ENCODE assay signal across 19 cellular contexts in genomic region chr6:75220365-75220764, GRCh38. TPM values are rescaled to one million over a fixed set of nuclear protein-coding genes. Genes with fewer than 3 reads are reported as not detected.
DNase-seq lines count a peak whose midpoint lies in the region; ATAC-seq, FAIRE-seq and TF ChIP-seq lines count a peak whose summit lies in the region.
"Had no signal": no experiment of that assay in that cellular context is flagged by ENCODE, and none has a peak within 500 bp of the region (broad histone marks: within the 10 kb centered on the region; RNA-seq: fewer than 3 reads in every experiment).

No MANE protein-coding gene starts in this region.

- H3K9ac ChIP-seq in GM23248 = no peak overlapping the region

- H3K27ac Mint-ChIP-seq in nephron progenitor cell (no peak overlapping the region), progenitor cell of endocrine pancreas (no peak overlapping the region)

- peak; percentile 14 for FAIRE-seq in colon (lab: Jason Lieb, UNC)
- FAIRE-seq in pancreas (lab: Jason Lieb, UNC) = no peak
- FAIRE-seq: A549, GM12878, GM18507, HTR-8/SVneo, K562 had no signal

- H3K9me2 ChIP-seq in GM23248 (ENCODE audit: insufficient read depth) = no peaks in the 10 kb centered on the region

- peaks cover 12% of the 10 kb centered on the region for H3K4me1 Mint-ChIP-seq in nephron progenitor cell
- H3K4me1 Mint-ChIP-seq in progenitor cell of endocrine pancreas (ENCODE audit: low read depth) = peaks cover 21% of the 10 kb centered on the region

- H3K27me3 ChIP-seq in GM23248 (replicated peaks; ENCODE audit: insufficient read depth) (no peaks in the 10 kb centered on the region), pancreas (no peaks in the 10 kb centered on the region)

- peaks cover 4% of the 10 kb centered on the region for H3K27me3 Mint-ChIP-seq in nephron progenitor cell (ENCODE audit: low read depth, poor library complexity)
- H3K27me3 Mint-ChIP-seq in progenitor cell of endocrine pancreas = peaks cover 5% of the 10 kb centered on the region

- H3K9me3 ChIP-seq in GM23248 (ENCODE audit: low read depth) = no peaks in the 10 kb centered on the region
- no peaks in the 10 kb centered on the region for H3K9me3 ChIP-seq in pancreas
- H3K9me3 ChIP-seq: A549, Caco-2, HAP-1 had no signal

- H3K4me3 Mint-ChIP-seq in nephron progenitor cell = no peak overlapping the region
- H3K4me3 Mint-ChIP-seq in progenitor cell of endocrine pancreas (ENCODE audit: low read depth) = no peak overlapping the region

- H3K9me3 Mint-ChIP-seq in nephron progenitor cell (no peaks in the 10 kb centered on the region), progenitor cell of endocrine pancreas (ENCODE audit: low read depth) (no peaks in the 10 kb centered on the region)

- no peak overlapping the region for H3K4me2 ChIP-seq in GM23248 (ENCODE audit: unreplicated experiment)
- H3K4me2 ChIP-seq: A549 had no signal

- in situ Hi-C loops in GM23248 (cut with MboI) = loop anchor here (25.0 kb wide), 3 partner anchors 808 to 1483 kb away; no protein-coding TSS in a partner anchor

- DNase-seq in GM23248 = peak; percentile 75
- DNase-seq in foreskin fibroblast = peak; percentile 51 to 81
- no peak for DNase-seq in pancreas
- DNase-seq in nephron progenitor cell = no peak
- no peak for DNase-seq in hepatic stellate cell (ENCODE audit: low spot score)
- no peak for DNase-seq in progenitor cell of endocrine pancreas (ENCODE audit: low spot score, unreplicated experiment)
- DNase-seq: AML-193, Caco-2, NCI-H1048, NCI-H1694 treated with DMSO at 0.1 percent for 48 hours, NCI-H774 had no signal

- H3K36me3 ChIP-seq in GM23248 (ENCODE audit: low read depth) (no peaks in the 10 kb centered on the region), pancreas (no peaks in the 10 kb centered on the region)
- H3K36me3 ChIP-seq: HAP-1 had no signal

- peaks cover 46% of the 10 kb centered on the region for H3K4me1 ChIP-seq in GM23248 (ENCODE audit: insufficient read depth)
- H3K4me1 ChIP-seq in pancreas = peaks cover 0 to 14% (median 9%) of the 10 kb centered on the region in 3 donors
- H3K4me1 ChIP-seq: Caco-2, HAP-1 had no signal

- H3K36me3 Mint-ChIP-seq in nephron progenitor cell (ENCODE audit: low read depth) (no peaks in the 10 kb centered on the region), progenitor cell of endocrine pancreas (ENCODE audit: insufficient read depth) (no peaks in the 10 kb centered on the region)

- no peaks in the 10 kb centered on the region for H3K79me2 ChIP-seq in GM23248 (ENCODE audit: insufficient read depth)

- WGBS in GM23248 (ENCODE audit: low coverage in 1 of 2, low lambda C conversion rate in 2 of 2, missing lambda C conversion rate in 2 of 2), 2 experiments = 18 to 19% methylated on average over 1 of the region's 1 CpG
- WGBS in pancreas, 2 donors = 19% methylated on average over 1 of the region's 1 CpG

- ATAC-seq in pancreas = peak in 3 of 4 donors; percentile 48 to 76 (median 56)
- ATAC-seq: A549, GM12878, K562 had no signal

- no peak for TF ChIP-seq CTCF in foreskin fibroblast (IDR thresholded peaks at IDR 0.05; ENCODE audit: low read depth, low read length)
- TF ChIP-seq CTCF in pancreas (IDR thresholded peaks at IDR 0.05) = no peak
- no peak for TF ChIP-seq CTCF in nephron progenitor cell (IDR thresholded peaks at IDR 0.05)
- no peak for TF ChIP-seq CTCF in progenitor cell of endocrine pancreas (IDR thresholded peaks at IDR 0.05; ENCODE audit: unreplicated experiment)

- intact Hi-C loops in pancreas (cut with DNase I) = no loop called here

- no peaks in the 10 kb centered on the region for H4K20me1 ChIP-seq in GM23248 (ENCODE audit: insufficient read depth)

- 0 out of 2 replicates have a peak overlapping the region, but pooled peaks have one; percentile 25 for H2AFZ ChIP-seq in GM23248

- H3K4me3 ChIP-seq in GM23248 (no peak overlapping the region), foreskin fibroblast (ENCODE audit: low read depth in 1 of 2, low read length in 2 of 2) (no peak overlapping the region), pancreas (no peak overlapping the region)
- H3K4me3 ChIP-seq: A549, GM12878, HAP-1, K562 had no signal

- H3K27ac ChIP-seq in GM23248 (no peak overlapping the region), pancreas (no peak overlapping the region)
- H3K27ac ChIP-seq: A549 had no signal

- H3F3A ChIP-seq in GM23248 (ENCODE audit: insufficient read depth) = peaks cover 26% of the 10 kb centered on the region

RNA-seq across cellular contexts. Expression of gene COL12A1, which starts 14.5 kb away (rescaled TPM):
- 1,033 and 1,064 TPM in 2 replicates for total RNA-seq in GM23248 (2014; rRNA removed; shearing (Covaris generic))
- polyA plus RNA-seq in GM23248 (2016; fragmentation: Nextera tagmentation; extraction: Ambion mirVana) (232 and 253 TPM in 2 replicates), pancreas (1 to 10 TPM; 1.2 to 2.0 TPM)
- total RNA-seq in pancreas (10 to 100 TPM in 2 of 6 donors, 1 to 10 TPM in 4; 2.8 to 19.3 (median 5.2) TPM), progenitor cell of endocrine pancreas (2.0 and 3.8 TPM in 2 replicates)
- total RNA-seq: G401 had no signal
- polyA plus RNA-seq: K562 had no signal

RNA-seq across cellular contexts. Expression of gene COX7A2, which starts 23.2 kb away (rescaled TPM):
- total RNA-seq in GM23248 (2014; rRNA removed; shearing (Covaris generic)) = 166 and 545 TPM in 2 replicates
- polyA plus RNA-seq in GM23248 (2016; fragmentation: Nextera tagmentation; extraction: Ambion mirVana) (666 and 696 TPM in 2 replicates), pancreas (100 to 1,000 TPM; 188 to 214 TPM)
- total RNA-seq in pancreas (100 to 1,000 TPM in 4 of 6 donors, 10 to 100 TPM in 2; 76.5 to 147 (median 125) TPM), progenitor cell of endocrine pancreas (311 and 314 TPM in 2 replicates)

Comparison
In these comparisons a context has a peak if more than half of its experiments do, and no peak if none do; other contexts are left out.
1. DNase-seq: peak in GM23248 (single experiment) and foreskin fibroblast (2 of 2); none in pancreas (0 of 6), nephron progenitor cell (single experiment), hepatic stellate cell (single experiment) and progenitor cell of endocrine pancreas (single experiment).
2. RNA of gene COL12A1, which starts 14.5 kb away (total RNA-seq): 1,033 to 1,064 TPM in GM23248; 2.8 to 19.3 TPM in pancreas and 2.0 to 3.8 TPM in progenitor cell of endocrine pancreas; every median in the first group is over 10 times any median in the second.